In the genomic region with DNA sequence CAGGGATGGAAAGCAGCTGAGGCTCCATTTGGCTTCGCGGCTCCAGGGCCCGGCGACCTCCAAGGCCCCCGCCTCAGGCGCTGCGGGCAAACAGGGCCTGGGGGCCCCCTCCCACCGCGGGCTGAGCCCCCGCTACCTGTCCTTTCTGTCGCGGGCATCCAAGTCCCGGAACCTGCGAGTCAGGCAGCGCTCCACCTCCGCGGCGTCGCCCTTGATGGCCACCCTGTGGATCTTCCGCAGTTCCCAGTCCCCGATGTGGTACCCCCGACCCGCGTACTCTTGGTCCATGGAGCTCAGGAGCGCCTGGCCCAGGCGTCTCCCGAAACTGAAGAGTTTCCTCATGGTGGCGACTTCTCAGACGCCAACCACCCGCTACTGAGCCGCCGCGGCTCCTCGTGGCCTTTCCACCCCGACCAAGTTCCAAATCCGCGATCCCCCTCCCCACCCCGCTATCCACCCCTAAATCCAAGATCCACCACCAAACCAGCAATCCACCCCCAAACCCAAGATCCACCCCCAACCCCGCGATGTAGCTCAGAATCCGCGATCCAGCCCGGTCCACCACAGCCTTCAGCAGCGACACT, we compare ENCODE assay signal across 8 cellular contexts.
A peak's percentile ranks its signal among the peaks of the same experiment; 100 is the strongest.
DNase-seq lines count a peak whose midpoint lies in the region; ATAC-seq and FAIRE-seq lines count a peak whose summit lies in the region.

No MANE protein-coding gene starts in this region.

- H3K36me3 ChIP-seq in HAP-1 (replicated peaks): no peaks in the 10 kb centered on the region

- peak overlapping the region; percentile 88 for H3K4me3 Mint-ChIP-seq in activated T-helper 17 cell treated with anti-CD3 and anti-CD28 coated beads, Interleukin-2, amount 50 U/mL, for 72 hours

- H3K27me3 Mint-ChIP-seq in activated T-helper 17 cell treated with anti-CD3 and anti-CD28 coated beads, Interleukin-2, amount 50 U/mL, for 72 hours: peaks cover 42% of the 10 kb centered on the region

- H3K4me3 ChIP-seq in HAP-1 (peak overlapping the region; percentile 30), skeletal muscle cell (ENCODE audit: low read depth, low read length) (peak overlapping the region; percentile 34)

- DNase-seq in HAP-1 (ENCODE audit: low spot score in 2 of 2): no peak
- peak; percentile 2 for DNase-seq in hepatic stellate cell (ENCODE audit: low spot score)
- no peak for DNase-seq in skeletal muscle cell (ENCODE audit: low read depth)
- DNase-seq in dermis blood vessel endothelial cell: no peak
- no peak for DNase-seq in kidney tubule cell (ENCODE audit: low spot score)
- DNase-seq in urothelium cell line (ENCODE audit: low spot score): no peak

- ATAC-seq in activated T-helper 17 cell treated with anti-CD3 and anti-CD28 coated beads, Interleukin-2, amount 50 U/mL, for 72 hours (replicated peaks): peak; percentile 26
- no peak for ATAC-seq in GM21786 (IDR thresholded peaks at IDR 0.05; ENCODE audit: unreplicated experiment)

- H3K4me1 Mint-ChIP-seq in activated T-helper 17 cell treated with anti-CD3 and anti-CD28 coated beads, Interleukin-2, amount 50 U/mL, for 72 hours: peaks cover 5% of the 10 kb centered on the region

- H3K36me3 Mint-ChIP-seq in activated T-helper 17 cell treated with anti-CD3 and anti-CD28 coated beads, Interleukin-2, amount 50 U/mL, for 72 hours (ENCODE audit: low read depth): no peaks in the 10 kb centered on the region

- H3K27me3 ChIP-seq in HAP-1 (ENCODE audit: low read depth): no peaks in the 10 kb centered on the region

- H3K27ac Mint-ChIP-seq in activated T-helper 17 cell treated with anti-CD3 and anti-CD28 coated beads, Interleukin-2, amount 50 U/mL, for 72 hours: no peak overlapping the region

- in situ Hi-C loops in HAP-1 (cut with MboI; ENCODE audit: low sequenced_read_pairs): no loop called here

- no peaks in the 10 kb centered on the region for H3K9me3 ChIP-seq in HAP-1

- no peak for FAIRE-seq in urothelium cell line (lab: Jason Lieb, UNC)

- H3K9me3 Mint-ChIP-seq in activated T-helper 17 cell treated with anti-CD3 and anti-CD28 coated beads, Interleukin-2, amount 50 U/mL, for 72 hours: no peaks in the 10 kb centered on the region

- no peaks in the 10 kb centered on the region for H3K4me1 ChIP-seq in HAP-1
